In the genomic region with DNA sequence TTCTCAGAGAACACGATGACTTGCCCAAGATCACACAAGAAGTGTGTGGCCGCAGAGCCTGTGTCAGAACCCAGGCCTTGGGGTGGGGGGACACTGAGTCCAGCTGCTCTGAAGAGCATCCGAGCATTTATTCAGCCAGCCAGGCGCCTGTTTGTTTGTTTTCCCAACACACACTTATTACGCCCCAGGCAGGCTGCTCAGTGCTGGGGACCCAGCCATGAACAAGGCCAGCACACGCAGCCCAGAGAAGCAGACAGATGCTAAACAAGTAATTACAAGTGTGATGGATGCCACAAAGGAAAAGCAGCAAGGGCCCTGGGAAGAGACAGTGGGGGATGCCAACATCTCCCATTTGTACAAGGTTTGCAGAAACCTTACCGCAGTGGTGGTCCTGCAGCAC, we compare ENCODE assay signal across 24 cellular contexts. TPM values are rescaled to one million over a fixed set of nuclear protein-coding genes. Genes with fewer than 3 reads are reported as not detected.
DNase-seq lines count a peak whose midpoint lies in the region; ATAC-seq, FAIRE-seq and TF ChIP-seq lines count a peak whose summit lies in the region.
"Had no signal": no experiment of that assay in that cellular context is flagged by ENCODE, and none has a peak within 500 bp of the region (broad histone marks: within the 10 kb centered on the region; RNA-seq: fewer than 3 reads in every experiment).

No MANE protein-coding gene starts in this region.

- H3K4me1 Mint-ChIP-seq in stimulated activated effector memory CD8-positive, alpha-beta T cell treated with anti-CD3 and anti-CD28 coated beads, Interleukin-12 subunit alpha, Interleukin-12 subunit beta, amount 100 ng/mL, for 72 hours = no peaks in the 10 kb centered on the region
- H3K4me1 Mint-ChIP-seq: activated naive CD8-positive, alpha-beta T cell treated with anti-CD3 and anti-CD28 coated beads, Interleukin-2, amount 10 ng/mL, durations not matched to agents 7 days and 5 days had no signal

- no peak for TF ChIP-seq POLR2A in breast epithelium (IDR thresholded peaks at IDR 0.05)

- no peak overlapping the region for H3K4me2 ChIP-seq in keratinocyte (ENCODE audit: control insufficient read depth, extremely low read depth, insufficient read depth, low read depth, low read length)
- H3K4me2 ChIP-seq: GM23338 had no signal

- H3K4me3 ChIP-seq in keratinocyte (ENCODE audit: control insufficient read depth in 2 of 3, extremely low read depth in 1 of 3, insufficient read depth in 2 of 3, low read depth in 1 of 3, low read length in 3 of 3) (no peak overlapping the region), breast epithelium (no peak overlapping the region)
- H3K4me3 ChIP-seq: GM23338, right atrium auricular region, tibial artery had no signal

- no peak for ATAC-seq in stimulated activated effector memory CD8-positive, alpha-beta T cell treated with anti-CD3 and anti-CD28 coated beads, Interleukin-12 subunit alpha, Interleukin-12 subunit beta, amount 100 ng/mL, for 72 hours
- ATAC-seq in HG03469 (IDR thresholded peaks at IDR 0.05; ENCODE audit: unreplicated experiment) = no peak
- ATAC-seq: CD8-positive, alpha-beta T cell; GM23338; stimulated activated naive CD8-positive, alpha-beta T cell treated with anti-CD3 and anti-CD28 coated beads, Interleukin-15, amount 100 ng/mL, for 72 hours had no signal

- no peaks in the 10 kb centered on the region for H3K36me3 ChIP-seq in keratinocyte (ENCODE audit: control insufficient read depth in 2 of 2, extremely low read depth in 1 of 2, insufficient read depth in 2 of 2, low read length in 2 of 2)
- H3K36me3 ChIP-seq in breast epithelium = no peaks in the 10 kb centered on the region
- H3K36me3 ChIP-seq: right atrium auricular region, tibial artery had no signal

- no peak overlapping the region for H3K4me3 Mint-ChIP-seq in stimulated activated effector memory CD8-positive, alpha-beta T cell treated with anti-CD3 and anti-CD28 coated beads, Interleukin-12 subunit alpha, Interleukin-12 subunit beta, amount 100 ng/mL, for 72 hours
- H3K4me3 Mint-ChIP-seq: activated B cell treated with CpG ODN at 0.5 μM for 24 hours; activated naive CD8-positive, alpha-beta T cell treated with anti-CD3 and anti-CD28 coated beads, Interleukin-2, amount 10 ng/mL, durations not matched to agents 7 days and 5 days; CD8-positive, alpha-beta T cell; GM23338; stimulated activated naive CD8-positive, alpha-beta T cell treated with anti-CD3 and anti-CD28 coated beads, Interleukin-15, amount 100 ng/mL, for 72 hours had no signal

- peaks cover 18% of the 10 kb centered on the region for H3K4me1 ChIP-seq in keratinocyte (ENCODE audit: control insufficient read depth, extremely low read depth, insufficient read depth, low read length)
- no peaks in the 10 kb centered on the region for H3K4me1 ChIP-seq in breast epithelium

- peak; percentile 59 for DNase-seq in COR-L47 (lab: John Stamatoyannopoulos, UW)
- DNase-seq in ELF-1 (ENCODE audit: low read depth, low spot score) = peak; percentile 91
- peak; percentile 86 for DNase-seq in NCI-H748 (lab: John Stamatoyannopoulos, UW; ENCODE audit: unreplicated experiment)
- DNase-seq in keratinocyte (ENCODE audit: low read depth, low spot score) = no peak
- DNase-seq in stimulated activated effector memory CD8-positive, alpha-beta T cell treated with anti-CD3 and anti-CD28 coated beads, Interleukin-12 subunit alpha, Interleukin-12 subunit beta, amount 100 ng/mL, for 72 hours (ENCODE audit: low spot score in 2 of 2) = no peak
- no peak for DNase-seq in breast epithelium (ENCODE audit: low spot score in 2 of 2)
- DNase-seq: activated B cell treated with CpG ODN at 0.5 μM for 24 hours; activated CD4-positive, alpha-beta T cell treated with anti-CD3 and anti-CD28 coated beads, Interleukin-2, amount 50 U/mL, for 4 hours; activated CD8-positive, alpha-beta memory T cell treated with anti-CD3 and anti-CD28 coated beads, Interleukin-2, amount 50 U/mL, for 4 hours; activated naive CD8-positive, alpha-beta T cell treated with anti-CD3 and anti-CD28 coated beads, Interleukin-2, amount 10 ng/mL, durations not matched to agents 7 days and 5 days; CD8-positive, alpha-beta T cell; EL; NCI-H1694; NCI-H510A treated with DMSO at 0.1 percent for 48 hours; stimulated activated CD4-positive, alpha-beta T cell treated with anti-CD3 and anti-CD28 coated beads, Interleukin-12 subunit alpha, Interleukin-12 subunit beta, amount 100 ng/mL, for 4 hours; stimulated activated CD4-positive, alpha-beta T cell treated with anti-CD3 and anti-CD28 coated beads, Interleukin-4, amount 100 ng/mL, for 4 hours; stimulated activated naive CD8-positive, alpha-beta T cell treated with anti-CD3 and anti-CD28 coated beads, Interleukin-15, amount 100 ng/mL, for 72 hours; T-helper 9 cell; tibial artery had no signal

- dilution Hi-C loops in keratinocyte (cut with MboI; ENCODE audit: extremely low pct_ligation_motif_present, low sequenced_read_pairs) = no loop called here

- H3K36me3 Mint-ChIP-seq in stimulated activated effector memory CD8-positive, alpha-beta T cell treated with anti-CD3 and anti-CD28 coated beads, Interleukin-12 subunit alpha, Interleukin-12 subunit beta, amount 100 ng/mL, for 72 hours = no peaks in the 10 kb centered on the region
- H3K36me3 Mint-ChIP-seq: activated naive CD8-positive, alpha-beta T cell treated with anti-CD3 and anti-CD28 coated beads, Interleukin-2, amount 10 ng/mL, durations not matched to agents 7 days and 5 days; CD8-positive, alpha-beta T cell had no signal

- H3K27ac Mint-ChIP-seq in stimulated activated effector memory CD8-positive, alpha-beta T cell treated with anti-CD3 and anti-CD28 coated beads, Interleukin-12 subunit alpha, Interleukin-12 subunit beta, amount 100 ng/mL, for 72 hours = no peak overlapping the region
- H3K27ac Mint-ChIP-seq: activated B cell treated with CpG ODN at 0.5 μM for 24 hours; activated naive CD8-positive, alpha-beta T cell treated with anti-CD3 and anti-CD28 coated beads, Interleukin-2, amount 10 ng/mL, durations not matched to agents 7 days and 5 days; activated T-helper 2 cell treated with anti-CD3 and anti-CD28 coated beads, Interferon-gamma antibody, Interleukin-2, Interleukin-4, amounts not matched to agents 10 μg/mL and 5 μg/mL and 100 μg/mL, durations not matched to agents 14 hours and 24 hours and 36 hours; CD8-positive, alpha-beta T cell; GM23338; stimulated activated naive CD8-positive, alpha-beta T cell treated with anti-CD3 and anti-CD28 coated beads, Interleukin-15, amount 100 ng/mL, for 72 hours had no signal

- peaks cover 4% of the 10 kb centered on the region for H3K9me1 ChIP-seq in keratinocyte (ENCODE audit: control insufficient read depth, extremely low read depth, insufficient read depth, low read length)

- H2AFZ ChIP-seq in keratinocyte (ENCODE audit: control insufficient read depth, low read length) = no peak overlapping the region
- H2AFZ ChIP-seq: GM23338 had no signal

- TF ChIP-seq CTCF in keratinocyte (optimal IDR thresholded peaks at IDR 0.05 in 1 of 3, IDR thresholded peaks at IDR 0.05 in 1 of 3, conservative IDR thresholded peaks at IDR 0.05 in 1 of 3; ENCODE audit: extremely low read depth in 1 of 3, insufficient read depth in 2 of 3, low read length in 3 of 3) (no peak), breast epithelium (IDR thresholded peaks at IDR 0.05) (no peak)

- H4K20me1 ChIP-seq in keratinocyte (ENCODE audit: control insufficient read depth, extremely low read depth, insufficient read depth, low read length) = no peaks in the 10 kb centered on the region

- H3K9me3 ChIP-seq in keratinocyte (ENCODE audit: control insufficient read depth, low read depth, low read length) (no peaks in the 10 kb centered on the region), breast epithelium (no peaks in the 10 kb centered on the region)
- H3K9me3 ChIP-seq: right atrium auricular region, tibial artery had no signal

- H3K9me3 Mint-ChIP-seq in stimulated activated effector memory CD8-positive, alpha-beta T cell treated with anti-CD3 and anti-CD28 coated beads, Interleukin-12 subunit alpha, Interleukin-12 subunit beta, amount 100 ng/mL, for 72 hours = no peaks in the 10 kb centered on the region
- H3K9me3 Mint-ChIP-seq: activated B cell treated with CpG ODN at 0.5 μM for 24 hours; activated naive CD8-positive, alpha-beta T cell treated with anti-CD3 and anti-CD28 coated beads, Interleukin-2, amount 10 ng/mL, durations not matched to agents 7 days and 5 days; activated T-helper 2 cell treated with anti-CD3 and anti-CD28 coated beads, Interferon-gamma antibody, Interleukin-2, Interleukin-4, amounts not matched to agents 10 μg/mL and 5 μg/mL and 100 μg/mL, durations not matched to agents 14 hours and 24 hours and 36 hours; CD8-positive, alpha-beta T cell; stimulated activated naive CD8-positive, alpha-beta T cell treated with anti-CD3 and anti-CD28 coated beads, Interleukin-15, amount 100 ng/mL, for 72 hours had no signal

- intact Hi-C loops in breast epithelium (cut with DNase I; ENCODE audit: low total_unique reads) = no loop called here

- no peak overlapping the region for H3K27ac ChIP-seq in keratinocyte (ENCODE audit: control insufficient read depth, insufficient read depth, low read length)
- H3K27ac ChIP-seq in breast epithelium = no peak overlapping the region
- H3K27ac ChIP-seq: right atrium auricular region, tibial artery had no signal

- H3K27me3 ChIP-seq in keratinocyte (ENCODE audit: control insufficient read depth, extremely low read depth, insufficient read depth, low read length) (no peaks in the 10 kb centered on the region), breast epithelium (no peaks in the 10 kb centered on the region)
- H3K27me3 ChIP-seq: right atrium auricular region had no signal

- no peaks in the 10 kb centered on the region for H3K79me2 ChIP-seq in keratinocyte (ENCODE audit: control insufficient read depth, insufficient read depth, low read length)

- FAIRE-seq in keratinocyte (lab: Jason Lieb, UNC) = no peak
- FAIRE-seq: colon had no signal

- peak overlapping the region; percentile 0 for H3K9ac ChIP-seq in keratinocyte (ENCODE audit: control insufficient read depth, extremely low read depth, insufficient read depth, low read length)

RNA-seq across cellular contexts. Expression of a gene that starts 19.4 kb away (rescaled TPM):
- 19.9 to 50.7 TPM (median 23.7 TPM) in 3 replicates for polyA plus RNA-seq in keratinocyte
- polyA plus RNA-seq in keratinocyte (2011; ENCODE audit: low read depth) = 14.5 TPM
- 27.2 and 34.1 TPM in 2 replicates for polyA plus RNA-seq in keratinocyte (2011; cell fraction: cytosol; rRNA removed)
- 64.2 and 79.1 TPM in 2 replicates for polyA plus RNA-seq in keratinocyte (2011; cell fraction: nucleus; rRNA removed)
- 37.4 and 48.9 TPM in 2 replicates for polyA plus RNA-seq in keratinocyte (2012; ENCODE audit: low replicate concordance)
- polyA minus RNA-seq in keratinocyte = 23.1 to 84.4 TPM (median 23.5 TPM) in 3 replicates
- polyA minus RNA-seq in keratinocyte (2011; cell fraction: cytosol; rRNA and poly(A)+ RNA removed) = 21.5 TPM
- 35.0 and 48.7 TPM in 2 replicates for polyA minus RNA-seq in keratinocyte (2011; cell fraction: nucleus; rRNA and poly(A)+ RNA removed)
- 10 to 100 TPM; 42.3 to 64.6 (median 53.9) TPM for total RNA-seq in breast epithelium
- total RNA-seq: activated T-helper 2 cell treated with anti-CD3 and anti-CD28 coated beads, Interferon-gamma antibody, Interleukin-2, Interleukin-4, amounts not matched to agents 10 μg/mL and 5 μg/mL and 100 μg/mL, durations not matched to agents 14 hours and 24 hours and 36 hours; CD8-positive, alpha-beta T cell had no signal

Comparison
In these comparisons a context has a peak if more than half of its experiments do, and no peak if none do; other contexts are left out.
1. DNase-seq: peak in COR-L47 (single experiment), ELF-1 (single experiment) and NCI-H748 (single experiment); none in keratinocyte (single experiment), stimulated activated effector memory CD8-positive, alpha-beta T cell treated with anti-CD3 and anti-CD28 coated beads, Interleukin-12 subunit alpha, Interleukin-12 subunit beta, amount 100 ng/mL, for 72 hours (0 of 2) and breast epithelium (0 of 2).